1 cellular context compared by ENCODE assay signal in genomic region chr22:41904450-41905410, GRCh38.
TF ChIP-seq lines count a peak whose summit lies in the region.

No MANE protein-coding gene starts in this region.

TF ChIP-seq in SK-N-SH treated with all-trans-retinoic acid at 6 μM for 48 hours, 23 proteins besides CTCF, POLR2A, EP300 and RAD21 (continued from another document):
- TF ChIP-seq POU6F1 (CRISPR knock-in tag; IDR thresholded peaks at IDR 0.05; ENCODE audit: borderline replicate concordance, low read depth) (no peak), BACH2 (CRISPR knock-in tag; IDR thresholded peaks at IDR 0.05; ENCODE audit: borderline replicate concordance) (no peak), CSDC2 (CRISPR knock-in tag; IDR thresholded peaks at IDR 0.05) (no peak), ZNF70 (CRISPR knock-in tag; IDR thresholded peaks at IDR 0.05) (no peak), ISL1 (CRISPR knock-in tag; IDR thresholded peaks at IDR 0.05) (no peak), RARB (CRISPR knock-in tag; IDR thresholded peaks at IDR 0.05) (no peak)
- TF ChIP-seq, protein P1, sequence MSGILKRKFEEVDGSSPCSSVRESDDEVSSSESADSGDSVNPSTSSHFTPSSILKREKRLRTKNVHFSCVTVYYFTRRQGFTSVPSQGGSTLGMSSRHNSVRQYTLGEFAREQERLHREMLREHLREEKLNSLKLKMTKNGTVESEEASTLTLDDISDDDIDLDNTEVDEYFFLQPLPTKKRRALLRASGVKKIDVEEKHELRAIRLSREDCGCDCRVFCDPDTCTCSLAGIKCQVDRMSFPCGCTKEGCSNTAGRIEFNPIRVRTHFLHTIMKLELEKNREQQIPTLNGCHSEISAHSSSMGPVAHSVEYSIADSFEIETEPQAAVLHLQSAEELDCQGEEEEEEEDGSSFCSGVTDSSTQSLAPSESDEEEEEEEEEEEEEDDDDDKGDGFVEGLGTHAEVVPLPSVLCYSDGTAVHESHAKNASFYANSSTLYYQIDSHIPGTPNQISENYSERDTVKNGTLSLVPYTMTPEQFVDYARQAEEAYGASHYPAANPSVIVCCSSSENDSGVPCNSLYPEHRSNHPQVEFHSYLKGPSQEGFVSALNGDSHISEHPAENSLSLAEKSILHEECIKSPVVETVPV (CRISPR knock-in tag; IDR thresholded peaks at IDR 0.05): no peak
